ENCODE assay signal across 1 cellular context in the genomic region with DNA sequence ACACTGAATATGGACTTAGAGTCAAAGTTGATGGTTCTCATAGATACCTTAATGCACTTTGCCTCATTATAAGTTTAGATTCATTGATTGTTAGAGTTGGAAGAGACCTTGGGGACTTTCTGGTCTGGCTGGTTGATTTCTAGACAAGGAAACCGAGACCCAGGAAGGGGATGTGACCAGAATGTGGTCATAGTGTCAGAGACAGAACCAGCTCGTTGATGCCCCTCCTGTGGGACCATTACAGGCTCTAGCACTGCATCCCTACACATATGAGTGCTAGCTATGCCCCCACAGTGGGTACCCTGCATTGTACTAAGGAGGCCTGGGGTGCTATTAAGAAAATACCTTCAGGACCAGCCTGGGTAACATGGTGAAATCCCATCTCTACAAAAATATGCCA.
TF ChIP-seq lines count a peak whose summit lies in the region.

No MANE protein-coding gene starts in this region.

TF ChIP-seq in H1, 55 proteins besides CTCF, POLR2A, EP300 and RAD21:
- TF ChIP-seq SIRT6 (IDR thresholded peaks at IDR 0.05; ENCODE audit: low read length), result no peak
- TF ChIP-seq GABPA (IDR thresholded peaks at IDR 0.05; ENCODE audit: borderline replicate concordance, insufficient read depth, low read length), result no peak
- no peak for TF ChIP-seq JUN (IDR thresholded peaks at IDR 0.05; ENCODE audit: low read depth, low read length)
- no peak for TF ChIP-seq RBBP5 (IDR thresholded peaks at IDR 0.05; ENCODE audit: borderline replicate concordance, low read depth, low read length)
- TF ChIP-seq SP2 (IDR thresholded peaks at IDR 0.05; ENCODE audit: low read length), result no peak
- TF ChIP-seq, protein P1, sequence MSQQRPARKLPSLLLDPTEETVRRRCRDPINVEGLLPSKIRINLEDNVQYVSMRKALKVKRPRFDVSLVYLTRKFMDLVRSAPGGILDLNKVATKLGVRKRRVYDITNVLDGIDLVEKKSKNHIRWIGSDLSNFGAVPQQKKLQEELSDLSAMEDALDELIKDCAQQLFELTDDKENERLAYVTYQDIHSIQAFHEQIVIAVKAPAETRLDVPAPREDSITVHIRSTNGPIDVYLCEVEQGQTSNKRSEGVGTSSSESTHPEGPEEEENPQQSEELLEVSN (IDR thresholded peaks at IDR 0.05), result no peak
- TF ChIP-seq SAP30 (IDR thresholded peaks at IDR 0.05; ENCODE audit: insufficient read depth, insufficient replicate concordance, low read length), result no peak
- TF ChIP-seq POLR2AphosphoS5 (IDR thresholded peaks at IDR 0.05; ENCODE audit: low read depth, low read length), result no peak
- TF ChIP-seq BRCA1 (IDR thresholded peaks at IDR 0.05; ENCODE audit: low read depth, low read length), result no peak
- no peak for TF ChIP-seq SIN3A (conservative IDR thresholded peaks at IDR 0.05 in 1 of 2, IDR thresholded peaks at IDR 0.05 in 1 of 2; ENCODE audit: low read depth in 1 of 2, low read length in 2 of 2)
- TF ChIP-seq TAF1 (IDR thresholded peaks at IDR 0.05; ENCODE audit: low read depth, low read length), result no peak
- TF ChIP-seq FOSL1 (IDR thresholded peaks at IDR 0.05; ENCODE audit: insufficient read depth, low read depth, low read length), result no peak
- no peak for TF ChIP-seq CHD2 (IDR thresholded peaks at IDR 0.05; ENCODE audit: low read length)
